Comparison of ENCODE assay signal across 14 cellular contexts in genomic region chr11:27861706-27862430, GRCh38.
DNase-seq lines count a peak whose midpoint lies in the region; TF ChIP-seq lines count a peak whose summit lies in the region.
"Had no signal": no experiment of that assay in that cellular context is flagged by ENCODE, and none has a peak within 500 bp of the region (broad histone marks: within the 10 kb centered on the region; RNA-seq: fewer than 3 reads in every experiment).

No MANE protein-coding gene starts in this region.

- TF ChIP-seq CTCF in fibroblast of mammary gland (conservative IDR thresholded peaks at IDR 0.05; ENCODE audit: control insufficient read depth, insufficient read depth, low read depth, low read length) = no peak

- H3K4me3 ChIP-seq in fibroblast of mammary gland (ENCODE audit: control insufficient read depth, low read depth, low read length) = no peak overlapping the region
- no peak overlapping the region for H3K4me3 ChIP-seq in skeletal muscle cell (ENCODE audit: low read depth, low read length)
- H3K4me3 ChIP-seq: heart left ventricle, skin epidermis had no signal

- DNase-seq in GM04504 (ENCODE audit: low read depth) (peak; percentile 86), RPMI7951 (ENCODE audit: low read depth) (peak; percentile 82), fibroblast of mammary gland (ENCODE audit: low read depth) (peak; percentile 93), skeletal muscle cell (ENCODE audit: low read depth) (peak; percentile 71), NCI-H2029 treated with DMSO at 0.1 percent for 48 hours (lab: John Stamatoyannopoulos, UW) (no peak), RPMI8226 (no peak), NCI-H1694 treated with DMSO at 0.1 percent for 48 hours (lab: John Stamatoyannopoulos, UW) (no peak), SW480 (ENCODE audit: low spot score) (no peak)
- DNase-seq: activated T-cell treated with anti-CD3 and anti-CD28 coated beads for 4 hours, DMS153, heart left ventricle, NCI-H187 treated with DMSO at 0.1 percent for 48 hours, OCI-M1 had no signal

Comparison
In these comparisons a context has a peak if more than half of its experiments do, and no peak if none do; other contexts are left out.
1. DNase-seq: peak in GM04504 (single experiment), RPMI7951 (single experiment), fibroblast of mammary gland (single experiment) and skeletal muscle cell (single experiment); none in NCI-H2029 treated with DMSO at 0.1 percent for 48 hours (single experiment), RPMI8226 (single experiment), NCI-H1694 treated with DMSO at 0.1 percent for 48 hours (single experiment) and SW480 (single experiment).